Comparison of ENCODE assay signal across 8 cellular contexts in genomic region chr19:13097331-13098258, GRCh38. TPM values are rescaled to one million over a fixed set of nuclear protein-coding genes. Genes with fewer than 3 reads are reported as not detected.
DNase-seq lines count a peak whose midpoint lies in the region; ATAC-seq, FAIRE-seq and TF ChIP-seq lines count a peak whose summit lies in the region.

No MANE protein-coding gene starts in this region.

- intact Hi-C loops in endothelial cell of umbilical vein (cut with micrococcal nuclease) (loop anchor here (2.0 to 5.0 kb wide), 2 partner anchors 375 to 741 kb away; partner anchors contain the start of gene TNPO2), posterior vena cava (cut with DNase I) (loop anchor here in 1 of 2 donors (5.0 to 10.0 kb wide), 3 partner anchors 83 to 540 kb away; no protein-coding TSS in a partner anchor)

- H4K20me1 ChIP-seq in DOHH2 (ENCODE audit: control insufficient read depth, insufficient read depth, low read depth, low read length) (no peaks in the 10 kb centered on the region; the same call in 1 of the 2 replicates), endothelial cell of umbilical vein (replicated peaks; ENCODE audit: control insufficient read depth, extremely low read depth, insufficient read depth, low read length) (no peaks in the 10 kb centered on the region)

- peak overlapping the region; percentile 87 for H3K27ac ChIP-seq in DOHH2 (ENCODE audit: low read depth, low read length)
- H3K27ac ChIP-seq in RWPE2 (ENCODE audit: poor library complexity, severe bottlenecking), result no peak overlapping the region
- peak overlapping the region; percentile 19 for H3K27ac ChIP-seq in endothelial cell of umbilical vein (ENCODE audit: insufficient read depth, low read depth, low read length)

- BruUV-seq in endothelial cell of umbilical vein (replicated peaks; lab: Mats Ljungman, UMichigan), result no TSS peak

- H3K9me3 ChIP-seq in DOHH2 (ENCODE audit: control insufficient read depth, insufficient read depth, low read length) (no peaks in the 10 kb centered on the region), RWPE2 (ENCODE audit: severe bottlenecking) (no peaks in the 10 kb centered on the region), endothelial cell of umbilical vein (replicated peaks; ENCODE audit: control insufficient read depth, insufficient read depth, low read length) (no peaks in the 10 kb centered on the region)

- peak overlapping the region; percentile 38 for H3K9ac ChIP-seq in endothelial cell of umbilical vein (replicated peaks; ENCODE audit: extremely low read depth, insufficient read depth, low read length)

- no peaks in the 10 kb centered on the region for H3K9me1 ChIP-seq in endothelial cell of umbilical vein (replicated peaks; ENCODE audit: control insufficient read depth, extremely low read depth, insufficient read depth, low read length)

- H3K79me2 ChIP-seq in DOHH2 (ENCODE audit: control insufficient read depth, low read length) (peaks cover 56% of the 10 kb centered on the region), endothelial cell of umbilical vein (ENCODE audit: control insufficient read depth, insufficient read depth, low read length) (peaks cover 30% of the 10 kb centered on the region)

- POLR2A ChIA-PET in endothelial cell of umbilical vein (lab: Charles Lee), result no interaction called here

- TF ChIP-seq POLR2A in endothelial cell of umbilical vein (IDR thresholded peaks at IDR 0.05; ENCODE audit: low read depth, low read length), result peak; percentile 74

- peak; percentile 20; the same call in 2 of the 3 replicates for ATAC-seq in RWPE2 (ENCODE audit: low read depth)

- peaks cover 80% of the 10 kb centered on the region for H3K4me1 ChIP-seq in DOHH2 (ENCODE audit: control insufficient read depth, low read length)
- no peaks in the 10 kb centered on the region for H3K4me1 ChIP-seq in RWPE2 (ENCODE audit: insufficient read depth, poor library complexity, severe bottlenecking)
- peaks cover 45% of the 10 kb centered on the region for H3K4me1 ChIP-seq in endothelial cell of umbilical vein (ENCODE audit: control insufficient read depth, extremely low read depth, insufficient read depth, low read length)

- H3K27me3 ChIP-seq in DOHH2 (ENCODE audit: control insufficient read depth, low read length), result no peaks in the 10 kb centered on the region
- no peaks in the 10 kb centered on the region for H3K27me3 ChIP-seq in RWPE2 (ENCODE audit: insufficient read depth, poor library complexity, severe bottlenecking)
- no peaks in the 10 kb centered on the region for H3K27me3 ChIP-seq in endothelial cell of umbilical vein (ENCODE audit: control insufficient read depth in 2 of 2, insufficient read depth in 2 of 2, low read length in 2 of 2)

- DNase-seq in RWPE2 (ENCODE audit: low spot score) (no peak), endothelial cell of umbilical vein (ENCODE audit: low read depth, low spot score) (peak; percentile 52), posterior vena cava (ENCODE audit: low spot score) (peak; percentile 91), NCI-H2227 (lab: John Stamatoyannopoulos, UW; ENCODE audit: unreplicated experiment) (no peak), NCI-H2171 (lab: John Stamatoyannopoulos, UW) (no peak), NCI-H146 (lab: John Stamatoyannopoulos, UW) (no peak), HK-2 (ENCODE audit: unreplicated experiment) (no peak)

- H3K4me3 ChIP-seq in DOHH2 (ENCODE audit: low read length) (peak overlapping the region; percentile 88), RWPE2 (ENCODE audit: severe bottlenecking) (no peak overlapping the region), endothelial cell of umbilical vein (replicated peaks in 1 of 3; ENCODE audit: insufficient read depth in 1 of 3, low read depth in 1 of 3, low read length in 3 of 3) (peak overlapping the region; percentile 16 to 33 (median 25))

- no peak overlapping the region for H2AFZ ChIP-seq in endothelial cell of umbilical vein (ENCODE audit: low read depth, low read length)

- FAIRE-seq in endothelial cell of umbilical vein (lab: Jason Lieb, UNC), result no peak

- TF ChIP-seq CTCF in DOHH2 (IDR thresholded peaks at IDR 0.05; ENCODE audit: low read depth, low read length, poor library complexity, severe bottlenecking), result no peak
- no peak for TF ChIP-seq CTCF in RWPE2 (IDR thresholded peaks at IDR 0.05; ENCODE audit: poor library complexity, severe bottlenecking)
- no peak for TF ChIP-seq CTCF in endothelial cell of umbilical vein (IDR thresholded peaks at IDR 0.05; ENCODE audit: extremely low read depth in 1 of 2, insufficient read depth in 1 of 2, low read depth in 1 of 2, low read length in 2 of 2)

- peaks cover 38% of the 10 kb centered on the region for H3K36me3 ChIP-seq in DOHH2 (ENCODE audit: control insufficient read depth, low read length)
- H3K36me3 ChIP-seq in RWPE2 (ENCODE audit: low read depth), result no peaks in the 10 kb centered on the region
- peaks cover 2 to 3% of the 10 kb centered on the region in 2 experiments for H3K36me3 ChIP-seq in endothelial cell of umbilical vein (ENCODE audit: control insufficient read depth in 2 of 2, extremely low read depth in 1 of 2, insufficient read depth in 2 of 2, low read length in 2 of 2)

- CTCF ChIA-PET in endothelial cell of umbilical vein (lab: Charles Lee), result interaction anchor here (0.7 to 8.5 kb wide), 4 partner anchors 37 to 118 kb away, joined by 3 to 543 read pairs (median 34); partner anchors contain the start of genes IER2 and STX10

- H3K4me2 ChIP-seq in DOHH2 (ENCODE audit: low read length) (peak overlapping the region; percentile 98), endothelial cell of umbilical vein (ENCODE audit: insufficient read depth, low read length) (peak overlapping the region; percentile 54)

- peaks cover 41% of the 10 kb centered on the region for H3F3A ChIP-seq in DOHH2 (ENCODE audit: control insufficient read depth, insufficient read depth)

- H3K9me2 ChIP-seq in DOHH2 (replicated peaks; ENCODE audit: control insufficient read depth, low read length), result no peaks in the 10 kb centered on the region

- dilution Hi-C loops in endothelial cell of umbilical vein (cut with MboI; ENCODE audit: extremely low pct_ligation_motif_present, low sequenced_read_pairs), result no loop called here

TF ChIP-seq in endothelial cell of umbilical vein, 7 proteins besides CTCF, POLR2A, EP300 and RAD21 (continues in another document):
- TF ChIP-seq GATA2 (IDR thresholded peaks at IDR 0.05; ENCODE audit: insufficient read depth, insufficient read length, low read depth, low read length), result no peak

RNA-seq across cellular contexts. Expression of gene LYL1, which starts 5.1 kb away (rescaled TPM):
- total RNA-seq in endothelial cell of umbilical vein, result 74.4 and 91.5 TPM in 2 replicates
- polyA plus RNA-seq in endothelial cell of umbilical vein, result 87.3 and 141 TPM in 2 replicates
- polyA plus RNA-seq in endothelial cell of umbilical vein (2011; cell fraction: cytosol; rRNA removed), result 40.8 and 60.9 TPM in 2 replicates
- polyA plus RNA-seq in endothelial cell of umbilical vein (2011; cell fraction: nucleus; rRNA removed), result 42.5 and 44.4 TPM in 2 replicates
- polyA plus RNA-seq in endothelial cell of umbilical vein (2012), result 47.3 and 75.1 TPM in 2 replicates
- 16.2 and 18.2 TPM in 2 replicates for polyA minus RNA-seq in endothelial cell of umbilical vein
- not detected for polyA minus RNA-seq in endothelial cell of umbilical vein (2011; cell fraction: cytosol; rRNA and poly(A)+ RNA removed)
- 9.0 and 18.8 TPM in 2 replicates for polyA minus RNA-seq in endothelial cell of umbilical vein (2011; cell fraction: nucleus; rRNA and poly(A)+ RNA removed)
- 10 to 100 TPM in 1 of 2 donors, 1 to 10 TPM in 1; 9.8 to 13.0 TPM for total RNA-seq in posterior vena cava

RNA-seq across cellular contexts. Expression of gene TRMT1, which starts 18.9 kb away (rescaled TPM):
- total RNA-seq in endothelial cell of umbilical vein (42.2 and 53.0 TPM in 2 replicates), posterior vena cava (10 to 100 TPM; 21.9 to 24.1 TPM)
- polyA plus RNA-seq in endothelial cell of umbilical vein, result 46.3 and 60.5 TPM in 2 replicates
- 25.5 and 32.2 TPM in 2 replicates for polyA plus RNA-seq in endothelial cell of umbilical vein (2011; cell fraction: cytosol; rRNA removed)
- polyA plus RNA-seq in endothelial cell of umbilical vein (2011; cell fraction: nucleus; rRNA removed), result 235 and 243 TPM in 2 replicates
- 39.6 and 42.8 TPM in 2 replicates for polyA plus RNA-seq in endothelial cell of umbilical vein (2012)
- polyA minus RNA-seq in endothelial cell of umbilical vein, result 26.5 and 37.9 TPM in 2 replicates
- polyA minus RNA-seq in endothelial cell of umbilical vein (2011; cell fraction: cytosol; rRNA and poly(A)+ RNA removed), result 37.0 TPM
- polyA minus RNA-seq in endothelial cell of umbilical vein (2011; cell fraction: nucleus; rRNA and poly(A)+ RNA removed), result 27.6 and 47.5 TPM in 2 replicates

RNA-seq across cellular contexts. Expression of gene NACC1, which starts 20.5 kb away (rescaled TPM):
- total RNA-seq in endothelial cell of umbilical vein (95.4 and 97.6 TPM in 2 replicates), posterior vena cava (10 to 100 TPM; 37.6 to 39.7 TPM)
- polyA plus RNA-seq in endothelial cell of umbilical vein, result 120 and 198 TPM in 2 replicates
- 80.0 and 100 TPM in 2 replicates for polyA plus RNA-seq in endothelial cell of umbilical vein (2011; cell fraction: cytosol; rRNA removed)
- 54.7 and 78.0 TPM in 2 replicates for polyA plus RNA-seq in endothelial cell of umbilical vein (2011; cell fraction: nucleus; rRNA removed)
- polyA plus RNA-seq in endothelial cell of umbilical vein (2012), result 38.9 and 59.8 TPM in 2 replicates
- 80.5 and 91.7 TPM in 2 replicates for polyA minus RNA-seq in endothelial cell of umbilical vein
- 98.0 TPM for polyA minus RNA-seq in endothelial cell of umbilical vein (2011; cell fraction: cytosol; rRNA and poly(A)+ RNA removed)
- 19.5 and 40.5 TPM in 2 replicates for polyA minus RNA-seq in endothelial cell of umbilical vein (2011; cell fraction: nucleus; rRNA and poly(A)+ RNA removed)

RNA-seq across cellular contexts. Expression of gene STX10, which starts 52.6 kb away (rescaled TPM):
- total RNA-seq in endothelial cell of umbilical vein, result 63.1 and 67.9 TPM in 2 replicates
- 89.6 and 91.6 TPM in 2 replicates for polyA plus RNA-seq in endothelial cell of umbilical vein
- 73.4 and 87.2 TPM in 2 replicates for polyA plus RNA-seq in endothelial cell of umbilical vein (2011; cell fraction: cytosol; rRNA removed)
- polyA plus RNA-seq in endothelial cell of umbilical vein (2011; cell fraction: nucleus; rRNA removed), result 114 and 131 TPM in 2 replicates
- 49.2 and 49.9 TPM in 2 replicates for polyA plus RNA-seq in endothelial cell of umbilical vein (2012)
- 48.5 and 105 TPM in 2 replicates for polyA minus RNA-seq in endothelial cell of umbilical vein
- polyA minus RNA-seq in endothelial cell of umbilical vein (2011; cell fraction: cytosol; rRNA and poly(A)+ RNA removed), result 46.1 TPM
- polyA minus RNA-seq in endothelial cell of umbilical vein (2011; cell fraction: nucleus; rRNA and poly(A)+ RNA removed), result 14.1 and 22.6 TPM in 2 replicates
- total RNA-seq in posterior vena cava, result 10 to 100 TPM; 31.4 to 39.0 TPM

RNA-seq across cellular contexts. Expression of gene IER2, which starts 52.6 kb away (rescaled TPM):
- 81.6 and 97.0 TPM in 2 replicates for total RNA-seq in endothelial cell of umbilical vein
- polyA plus RNA-seq in endothelial cell of umbilical vein, result 55.2 and 60.6 TPM in 2 replicates
- polyA plus RNA-seq in endothelial cell of umbilical vein (2011; cell fraction: cytosol; rRNA removed), result 36.0 and 59.9 TPM in 2 replicates
- 82.2 and 90.1 TPM in 2 replicates for polyA plus RNA-seq in endothelial cell of umbilical vein (2011; cell fraction: nucleus; rRNA removed)
- 45.4 and 53.7 TPM in 2 replicates for polyA plus RNA-seq in endothelial cell of umbilical vein (2012)
- 12.2 and 13.6 TPM in 2 replicates for polyA minus RNA-seq in endothelial cell of umbilical vein
- 37.5 TPM for polyA minus RNA-seq in endothelial cell of umbilical vein (2011; cell fraction: cytosol; rRNA and poly(A)+ RNA removed)
- 15.8 and 48.0 TPM in 2 replicates for polyA minus RNA-seq in endothelial cell of umbilical vein (2011; cell fraction: nucleus; rRNA and poly(A)+ RNA removed)
- 100 to 1,000 TPM in 1 of 2 donors, 10 to 100 TPM in 1; 73.1 to 130 TPM for total RNA-seq in posterior vena cava

Comparison
In these comparisons a context has a peak if more than half of its experiments do, and no peak if none do; other contexts are left out.
1. DNase-seq: peak in endothelial cell of umbilical vein (single experiment) and posterior vena cava (single experiment); none in RWPE2 (single experiment), NCI-H2227 (single experiment), NCI-H2171 (single experiment), NCI-H146 (single experiment) and HK-2 (single experiment).